In the genomic region with DNA sequence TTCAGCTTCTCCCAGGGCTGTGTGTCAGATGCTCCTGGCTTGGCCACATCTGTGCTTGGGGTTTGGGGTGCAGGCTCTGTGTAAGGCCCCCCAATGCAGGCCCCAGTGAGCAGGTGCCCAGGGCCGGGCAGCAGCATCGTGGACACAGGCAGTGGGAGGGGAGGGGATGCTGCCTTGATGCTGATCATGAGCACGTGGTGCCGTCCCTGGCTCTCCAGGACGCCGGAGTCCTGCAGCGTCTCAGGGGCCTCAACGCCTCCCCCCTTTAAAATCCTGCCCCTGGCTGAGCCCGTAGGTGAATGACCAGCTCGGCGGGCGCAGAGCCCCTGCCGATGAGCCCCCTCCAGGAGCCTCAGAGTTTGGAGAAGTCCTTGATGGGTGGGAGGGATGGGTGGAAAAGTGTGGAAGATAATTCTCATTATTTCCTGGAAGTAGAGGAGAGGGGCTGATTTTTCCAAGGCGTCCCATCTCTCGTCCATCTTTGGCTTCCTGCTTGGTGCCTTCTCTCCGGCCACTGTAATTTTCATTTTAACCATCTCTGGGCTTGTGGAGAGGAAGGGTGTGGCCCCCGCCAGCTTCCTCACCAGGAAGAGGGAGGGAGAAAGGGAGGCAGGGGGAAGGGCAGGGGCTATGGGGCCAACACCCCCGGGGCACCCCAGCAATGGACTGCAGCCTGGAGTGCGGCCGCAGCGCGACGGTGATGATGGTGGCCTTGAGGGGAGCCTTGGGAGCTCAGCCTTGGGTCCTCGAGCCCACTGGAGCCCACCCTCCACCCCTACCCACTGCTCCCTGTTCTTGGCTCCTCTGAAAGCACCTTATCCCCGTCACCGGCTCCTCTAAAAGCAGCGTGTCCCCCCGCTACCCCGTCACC, we compare ENCODE assay signal across 16 cellular contexts. TPM values are rescaled to one million over a fixed set of nuclear protein-coding genes. Genes with fewer than 3 reads are reported as not detected.
DNase-seq lines count a peak whose midpoint lies in the region; ATAC-seq, FAIRE-seq and TF ChIP-seq lines count a peak whose summit lies in the region.
"Had no signal": no experiment of that assay in that cellular context is flagged by ENCODE, and none has a peak within 500 bp of the region (broad histone marks: within the 10 kb centered on the region; RNA-seq: fewer than 3 reads in every experiment).

No MANE protein-coding gene starts in this region.

- no peaks in the 10 kb centered on the region for H3K9me2 ChIP-seq in PC-3 (replicated peaks; ENCODE audit: low read length)

- DNase-seq in PC-3 (no peak), K562 (ENCODE audit: extremely low read depth in 1 of 4, low spot score in 3 of 4) (no peak), left lobe of liver (ENCODE audit: low spot score) (no peak), tibial artery (peak in 1 of 2 donors; percentile 21), NCI-H2196 treated with DMSO at 0.1 percent for 48 hours (lab: John Stamatoyannopoulos, UW; ENCODE audit: unreplicated experiment) (no peak), GM13977 (ENCODE audit: low spot score) (no peak)
- no peak for DNase-seq in stimulated activated CD4-positive, alpha-beta T cell treated with anti-CD3 and anti-CD28 coated beads, Interleukin-4, amount 100 ng/mL, for 4 hours
- DNase-seq: activated CD8-positive, alpha-beta memory T cell treated with anti-CD3 and anti-CD28 coated beads, Interleukin-2, amount 50 U/mL, for 4 hours; activated gamma-delta T cell; effector memory CD8-positive, alpha-beta T cell; kidney glomerular epithelial cell; NCI-H1417 treated with DMSO at 0.1 percent for 48 hours; nucleus accumbens; stimulated activated CD4-positive, alpha-beta T cell treated with anti-CD3 and anti-CD28 coated beads, Interleukin-2, amount 100 ng/mL, for 24 hours had no signal

- 0 out of 2 replicates have a peak, but pooled peaks cover 12% of the 10 kb centered on the region for H3K79me2 ChIP-seq in PC-3 (ENCODE audit: low read length)
- peaks cover 36% of the 10 kb centered on the region for H3K79me2 ChIP-seq in K562 (ENCODE audit: control insufficient read depth, insufficient read depth, low read length)

- no peak for TF ChIP-seq RAD21 in K562 (CRISPR knock-in tag; conservative IDR thresholded peaks at IDR 0.05 in 1 of 2, IDR thresholded peaks at IDR 0.05 in 1 of 2)

- POLR2A ChIA-PET in PC-3 (lab: Charles Lee; ENCODE audit: unreplicated experiment) (no interaction called here), K562 (lab: Yijun Ruan, JAX) (interaction anchor here (0.6 to 1.3 kb wide), 2 partner anchors 10 to 112 kb away, joined by 3 to 10 read pairs; no protein-coding TSS in a partner anchor)

- H3K9me3 ChIP-seq in PC-3 (ENCODE audit: low read length) (no peaks in the 10 kb centered on the region), K562 (replicated peaks; ENCODE audit: control insufficient read depth, insufficient read depth, low read depth, low read length) (no peaks in the 10 kb centered on the region), tibial artery (no peaks in the 10 kb centered on the region)

- TF ChIP-seq CTCF in PC-3 (conservative IDR thresholded peaks at IDR 0.05; ENCODE audit: low read depth, low read length) (no peak), K562 (IDR thresholded peaks at IDR 0.05 in 2 of 3, conservative IDR thresholded peaks at IDR 0.05 in 1 of 3; ENCODE audit: insufficient read depth in 2 of 3, low read depth in 1 of 3, low read length in 3 of 3) (no peak), tibial artery (IDR thresholded peaks at IDR 0.05) (no peak), GM13977 (IDR thresholded peaks at IDR 0.05; ENCODE audit: extremely low read depth, insufficient read depth, missing control alignments) (no peak)

- H3K4me1 ChIP-seq in PC-3 (ENCODE audit: insufficient read depth, low read length) (peaks cover 38% of the 10 kb centered on the region), K562 (replicated peaks in 1 of 2; ENCODE audit: control insufficient read depth in 2 of 2, insufficient read depth in 2 of 2, low read length in 2 of 2) (peaks cover 11 to 76% of the 10 kb centered on the region in 2 experiments; a peak in 4 of 5 replicates), tibial artery (peaks cover 0 to 97% (median 81%) of the 10 kb centered on the region in 4 donors)

- peaks cover 7% of the 10 kb centered on the region for H3K9me1 ChIP-seq in K562 (ENCODE audit: control insufficient read depth, insufficient read depth, low read length)

- BruUV-seq in PC-3 (replicated peaks; lab: Mats Ljungman, UMichigan) (no TSS peak), K562 (replicated peaks; lab: Mats Ljungman, UMichigan) (no TSS peak)

- H3F3A ChIP-seq in PC-3 (ENCODE audit: low read length, unreplicated experiment) = no peaks in the 10 kb centered on the region

- H3K4me2 ChIP-seq in PC-3 (ENCODE audit: low read length) (peak overlapping the region; percentile 62), K562 (ENCODE audit: insufficient read depth, low read length) (no peak overlapping the region)

- peak overlapping the region; percentile 42; the same call in 1 of the 2 replicates for H3K4me3 ChIP-seq in PC-3 (ENCODE audit: low read length)
- no peak overlapping the region for H3K4me3 ChIP-seq in K562
- peak overlapping the region in 1 of 2 donors; percentile 8 for H3K4me3 ChIP-seq in tibial artery

- H4K20me1 ChIP-seq in PC-3 (ENCODE audit: low read length) (no peaks in the 10 kb centered on the region), K562 (replicated peaks; ENCODE audit: control insufficient read depth, insufficient read depth, low read length) (peaks cover 27% of the 10 kb centered on the region)

- no peak for TF ChIP-seq POLR2A in K562 (conservative IDR thresholded peaks at IDR 0.05)

- WGBS in K562 (ENCODE audit: insufficient coverage, low coverage, missing lambda C conversion rate) = 81% methylated on average over 18 of the region's 29 CpGs

- no peak overlapping the region for H3K9ac ChIP-seq in PC-3 (ENCODE audit: low read length)
- H3K9ac ChIP-seq in K562 (ENCODE audit: insufficient read depth in 1 of 2, low read depth in 2 of 2, low read length in 2 of 2) = 0 out of 4 replicates have a peak overlapping the region, but pooled peaks of 1 of the 2 experiments have one; percentile 5

- CTCF ChIA-PET in PC-3 (lab: Charles Lee) = no interaction called here
- CTCF ChIA-PET in K562 (lab: Yijun Ruan, JAX; ENCODE audit: low intra/inter-chr PET ratio) = no interaction called here

- TF ChIP-seq EP300 in K562 (IDR thresholded peaks at IDR 0.05; ENCODE audit: low read length) = no peak

- ATAC-seq in PC-3 (peak; percentile 13; the same call in 1 of the 2 replicates), K562 (no peak), left lobe of liver (peak; percentile 20)
- ATAC-seq: effector memory CD8-positive, alpha-beta T cell; sciatic nerve had no signal

- H3K36me3 ChIP-seq in PC-3 (ENCODE audit: low read depth, low read length) (no peaks in the 10 kb centered on the region), K562 (ENCODE audit: control insufficient read depth, insufficient read depth, low read length) (peaks cover 59% of the 10 kb centered on the region; the same call in 2 of the 3 replicates), tibial artery (peaks cover 28 to 65% (median 40%) of the 10 kb centered on the region in 3 donors)

- FAIRE-seq in K562 (lab: Jason Lieb, UNC) = no peak
- FAIRE-seq: G401.6 had no signal

- no peak overlapping the region for H3K27ac ChIP-seq in PC-3 (ENCODE audit: low read length)
- no peak overlapping the region for H3K27ac ChIP-seq in K562 (ENCODE audit: extremely low read depth, low read depth, low read length)
- H3K27ac ChIP-seq in tibial artery = peak overlapping the region; percentile 50 to 97

- in situ Hi-C loops in K562 (cut with MboI) (no loop called here), GM13977 (cut with MboI; ENCODE audit: low pct_unique_long_range_greater_than_20kb, low sequenced_read_pairs, unreplicated experiment) (no loop called here)

- intact Hi-C loops in PC-3 (cut with micrococcal nuclease) (no loop called here), K562 (cut with micrococcal nuclease) (no loop called here), tibial artery (cut with DNase I; ENCODE audit: low total_unique reads) (no loop called here)

- H2AFZ ChIP-seq in PC-3 (ENCODE audit: low read length) (no peak overlapping the region), K562 (ENCODE audit: low read depth, low read length) (no peak overlapping the region)

- H3K27me3 ChIP-seq in PC-3 (ENCODE audit: low read length) = no peaks in the 10 kb centered on the region
- H3K27me3 ChIP-seq in K562 (ENCODE audit: control insufficient read depth in 2 of 2, insufficient read depth in 2 of 2, low read length in 2 of 2) = no peaks in the 10 kb centered on the region
- no peaks in the 10 kb centered on the region for H3K27me3 ChIP-seq in tibial artery

TF ChIP-seq in K562, 482 proteins besides CTCF, POLR2A, EP300 and RAD21:
- TF ChIP-seq ZBTB7A (IDR thresholded peaks at IDR 0.05; ENCODE audit: borderline replicate concordance, control insufficient read depth, low read depth, low read length) (0 out of 2 replicates have a peak, but pooled peaks have one; percentile 26), NR4A1 (CRISPR knock-in tag; IDR thresholded peaks at IDR 0.05) (no peak), NR4A1 (tag; IDR thresholded peaks at IDR 0.05) (no peak), HSF4 (CRISPR knock-in tag; IDR thresholded peaks at IDR 0.05; ENCODE audit: borderline replicate concordance) (no peak)

RNA-seq across cellular contexts. Expression of a gene that starts 9.3 kb away (rescaled TPM):
- total RNA-seq in PC-3 (2014; rRNA removed) (30.6 and 38.5 TPM in 2 replicates), K562 (2014; rRNA removed) (28.2 and 34.9 TPM in 2 replicates), K562 (2014; rRNA removed; fragmentation: Illumina TruSeq; extraction: Trizol) (2.2 and 2.3 TPM in 2 replicates), K562 (2015; rRNA removed; fragmentation: Illumina TruSeq; extraction: Trizol) (10.7 and 14.2 TPM in 2 replicates), K562 (2021) (25.7 and 31.8 TPM in 2 replicates), left lobe of liver (4.7 TPM)
- 12.2 and 22.8 TPM in 2 replicates for total RNA-seq in K562 (2011; cell fraction: chromatin; rRNA removed; ENCODE audit: low replicate concordance)
- 23.4 and 25.7 TPM in 2 replicates for total RNA-seq in K562 (2011; cell fraction: nucleolus; rRNA removed)
- total RNA-seq in K562 (2011; cell fraction: nucleoplasm; rRNA removed) = 12.5 and 12.8 TPM in 2 replicates
- polyA plus RNA-seq in K562 (2011; rRNA removed) (2.9 and 6.2 TPM in 2 replicates), K562 (2014; fragmentation: Illumina TruSeq; extraction: Trizol) (1.7 and 10.2 TPM in 2 replicates), K562 (2014; fragmentation: Nextera tagmentation; extraction: Ambion mirVana) (under 1 TPM; 0.17 to 0.18 TPM), K562 (2014; rRNA removed) (19.5 and 23.5 TPM in 2 replicates)
- polyA plus RNA-seq in K562 (2011; cell fraction: cytosol; rRNA removed) = 14.1 and 23.9 TPM in 2 replicates
- 8.7 and 14.9 TPM in 2 replicates for polyA plus RNA-seq in K562 (2011; cell fraction: nucleus; rRNA removed)
- 24.6 and 38.9 TPM in 2 replicates for polyA plus RNA-seq in K562 (2012)
- polyA minus RNA-seq in K562 (2011; rRNA and poly(A)+ RNA removed) = 1.9 and 2.0 TPM in 2 replicates
- 19.5 and 23.5 TPM in 2 replicates for polyA minus RNA-seq in K562 (2011; cell fraction: cytosol; rRNA and poly(A)+ RNA removed)
- polyA minus RNA-seq in K562 (2011; cell fraction: nucleus; rRNA and poly(A)+ RNA removed) = 6.1 and 6.4 TPM in 2 replicates

Comparison
In these comparisons a context has a peak if more than half of its experiments do, and no peak if none do; other contexts are left out.
1. H3K27ac ChIP-seq: peak in tibial artery (2 of 2); none in PC-3 (single experiment) and K562 (single experiment).